8 cellular contexts compared by ENCODE assay signal in genomic region chr4:80184053-80184790, GRCh38.
DNase-seq lines count a peak whose midpoint lies in the region; ATAC-seq and TF ChIP-seq lines count a peak whose summit lies in the region.

No MANE protein-coding gene starts in this region.

- H3K9ac ChIP-seq in mucosa of rectum (ENCODE audit: low read depth in 1 of 2, low read length in 2 of 2) = peak overlapping the region; percentile 59 to 63

- DNase-seq in AG08396 (ENCODE audit: low spot score) (peak; percentile 95), NCI-H69 (lab: John Stamatoyannopoulos, UW) (peak; percentile 88), epithelial cell of esophagus (ENCODE audit: low read depth) (peak; percentile 78)
- DNase-seq in activated CD8-positive, alpha-beta memory T cell treated with anti-CD3 and anti-CD28 coated beads, Interleukin-2, amount 50 U/mL, for 1 hour (ENCODE audit: extremely low read depth) = peak; percentile 70
- DNase-seq in stimulated activated CD8-positive, alpha-beta memory T cell treated with anti-CD3 and anti-CD28 coated beads, Interleukin-4, amount 100 ng/mL, for 4 hours (ENCODE audit: low read depth in 2 of 2, low spot score in 1 of 2) = peak; percentile 83 to 87

- no peaks in the 10 kb centered on the region for H3K36me3 ChIP-seq in mucosa of rectum (ENCODE audit: control insufficient read depth in 2 of 2, insufficient read depth in 2 of 2, low read length in 2 of 2)

- TF ChIP-seq CTCF in epithelial cell of esophagus (IDR thresholded peaks at IDR 0.05; ENCODE audit: insufficient read depth, low read depth, low read length, missing control alignments) = peak; percentile 66

- ATAC-seq in GM18873 (IDR thresholded peaks at IDR 0.05; ENCODE audit: low FRiP score, unreplicated experiment) (peak; percentile 91), HG03108 (IDR thresholded peaks at IDR 0.05; ENCODE audit: unreplicated experiment) (peak; percentile 92)

- H3K27me3 ChIP-seq in mucosa of rectum (ENCODE audit: control insufficient read depth in 2 of 2, insufficient read depth in 2 of 2, low read length in 2 of 2) = peaks cover 15 to 37% of the 10 kb centered on the region in 2 donors

- H3K4me3 ChIP-seq in epithelial cell of esophagus (ENCODE audit: low read length) (peak overlapping the region; percentile 67), mucosa of rectum (ENCODE audit: low read length in 2 of 2) (peak overlapping the region; percentile 76 to 83)

- H3K4me1 ChIP-seq in mucosa of rectum (ENCODE audit: control insufficient read depth in 2 of 2, insufficient read depth in 2 of 2, low read length in 2 of 2) = peaks cover 12 to 13% of the 10 kb centered on the region in 2 donors

- H3K9me3 ChIP-seq in mucosa of rectum (ENCODE audit: control insufficient read depth in 2 of 2, low read length in 2 of 2) = no peaks in the 10 kb centered on the region

- peak overlapping the region; percentile 57 to 67 for H3K27ac ChIP-seq in mucosa of rectum (ENCODE audit: low read depth in 2 of 2, low read length in 2 of 2)

Comparison
In these comparisons a context has a peak if more than half of its experiments do, and no peak if none do; other contexts are left out.
1. Peak in every context shown above with its lines: DNase-seq, ATAC-seq, H3K4me3 ChIP-seq and H3K27ac ChIP-seq.